ENCODE assay signal across 14 cellular contexts in the genomic region with DNA sequence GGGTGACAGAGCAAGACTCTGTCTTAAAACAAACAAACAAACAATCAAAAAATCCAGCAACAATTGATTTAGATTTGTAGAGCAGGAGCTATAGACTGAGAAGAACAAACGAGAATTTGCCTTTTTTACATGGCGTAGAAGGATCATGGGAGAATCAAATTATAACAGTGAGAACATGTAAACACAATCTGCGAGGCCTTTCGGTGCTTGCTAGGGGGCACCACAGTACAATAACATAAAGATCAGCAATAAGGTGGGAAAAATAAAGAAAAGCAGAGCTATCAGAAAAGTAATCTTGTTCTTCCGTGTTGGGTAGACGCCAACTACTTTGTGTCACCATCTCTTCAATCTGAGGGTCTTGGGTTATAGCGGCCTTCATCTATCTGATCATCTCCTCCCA.
DNase-seq lines count a peak whose midpoint lies in the region; ATAC-seq and TF ChIP-seq lines count a peak whose summit lies in the region.
"Had no signal": no experiment of that assay in that cellular context is flagged by ENCODE, and none has a peak within 500 bp of the region (broad histone marks: within the 10 kb centered on the region; RNA-seq: fewer than 3 reads in every experiment).

No MANE protein-coding gene starts in this region.

- H3K9me3 Mint-ChIP-seq in WTC11 = no peaks in the 10 kb centered on the region
- H3K9me3 Mint-ChIP-seq: activated naive CD8-positive, alpha-beta T cell treated with anti-CD3 and anti-CD28 coated beads for 36 hours had no signal

- H3K9ac ChIP-seq in mesendoderm (ENCODE audit: low read length) = no peak overlapping the region
- H3K9ac ChIP-seq: BLaER1 treated with 17β-estradiol and CSF1 and Interleukin-3, amounts not matched to agents 10 nM and 100 nM had no signal

- H3K4ac ChIP-seq in mesendoderm (ENCODE audit: low read depth, low read length) = no peak overlapping the region

- H3K56ac ChIP-seq in mesendoderm (ENCODE audit: low read length) = no peak overlapping the region

- H3K79me1 ChIP-seq in mesendoderm (ENCODE audit: low read length) = no peaks in the 10 kb centered on the region

- no peaks in the 10 kb centered on the region for H3K36me3 Mint-ChIP-seq in WTC11
- H3K36me3 Mint-ChIP-seq: activated naive CD8-positive, alpha-beta T cell treated with anti-CD3 and anti-CD28 coated beads for 36 hours had no signal

- DNase-seq in NCI-H748 (lab: John Stamatoyannopoulos, UW; ENCODE audit: unreplicated experiment) (peak; percentile 22), NCI-H748 treated with DMSO at 0.1 percent for 48 hours (lab: John Stamatoyannopoulos, UW) (no peak), HT-29 (ENCODE audit: low spot score) (peak; percentile 40), WTC11 (ENCODE audit: low spot score) (no peak), mesendoderm (peak; percentile 7), T1000 (lab: John Stamatoyannopoulos, UW) (no peak), AG08395 (ENCODE audit: low spot score) (no peak), lower leg skin (ENCODE audit: low spot score in 2 of 2) (no peak)
- DNase-seq: activated naive CD8-positive, alpha-beta T cell treated with anti-CD3 and anti-CD28 coated beads for 36 hours; NCI-H187 treated with DMSO at 0.1 percent for 48 hours; occipital lobe; RPMI8226 had no signal

- ATAC-seq in WTC11 = peak; percentile 34; the same call in 1 of the 2 replicates

- H4K5ac ChIP-seq in mesendoderm (ENCODE audit: low read length) = no peak overlapping the region

- no peak overlapping the region for H3K27ac Mint-ChIP-seq in WTC11
- H3K27ac Mint-ChIP-seq: activated naive CD8-positive, alpha-beta T cell treated with anti-CD3 and anti-CD28 coated beads for 36 hours had no signal

- TF ChIP-seq POLR2A in lower leg skin (IDR thresholded peaks at IDR 0.05) = no peak

- H3K4me1 ChIP-seq in mesendoderm (ENCODE audit: control insufficient read depth, low read depth, low read length) = no peaks in the 10 kb centered on the region

- peaks cover 16% of the 10 kb centered on the region for H3K4me1 Mint-ChIP-seq in WTC11

- H3K79me2 ChIP-seq in mesendoderm (ENCODE audit: control insufficient read depth, insufficient read depth, low read length) = no peaks in the 10 kb centered on the region
- H3K79me2 ChIP-seq: hepatocyte had no signal

- WGBS in mesendoderm (ENCODE audit: extremely low coverage, insufficient coverage, low lambda C conversion rate) = no CpG with 5 or more reads among the region's 7 CpGs
- WGBS in lower leg skin, 2 donors = 75 to 76% methylated on average over 7 of the region's 7 CpGs

- H3K4me3 ChIP-seq in mesendoderm (ENCODE audit: low read length) (no peak overlapping the region), lower leg skin (ENCODE audit: low read depth, poor library complexity, severe bottlenecking) (no peak overlapping the region)
- H3K4me3 ChIP-seq: BLaER1 treated with 17β-estradiol and CSF1 and Interleukin-3, amounts not matched to agents 10 nM and 100 nM; hepatocyte had no signal

- no peak overlapping the region for H3K4me2 ChIP-seq in mesendoderm (ENCODE audit: low read length)
- H3K4me2 ChIP-seq: BLaER1 treated with 17β-estradiol and CSF1 and Interleukin-3, amounts not matched to agents 10 nM and 100 nM; hepatocyte had no signal

- H3K18ac ChIP-seq in mesendoderm (ENCODE audit: low read length) = no peak overlapping the region

- no peak overlapping the region for H4K8ac ChIP-seq in mesendoderm (ENCODE audit: low read depth, low read length)

- no peaks in the 10 kb centered on the region for H3K36me3 ChIP-seq in mesendoderm (ENCODE audit: control insufficient read depth, insufficient read depth, low read length)

- no peak overlapping the region for H3K27ac ChIP-seq in mesendoderm (ENCODE audit: low read depth, low read length)
- H3K27ac ChIP-seq: BLaER1 treated with 17β-estradiol and CSF1 and Interleukin-3, amounts not matched to agents 10 nM and 100 nM; hepatocyte had no signal

- no peaks in the 10 kb centered on the region for H3K27me3 Mint-ChIP-seq in WTC11 (ENCODE audit: low read depth)
- H3K27me3 Mint-ChIP-seq: activated naive CD8-positive, alpha-beta T cell treated with anti-CD3 and anti-CD28 coated beads for 36 hours had no signal

- CTCF ChIA-PET in WTC11 (lab: Charles Lee) = interaction anchor here (0.6 to 1.7 kb wide), 16 partner anchors 11 to 228 kb away, joined by 3 to 7 read pairs (median 4); no protein-coding TSS in a partner anchor

- H3K23ac ChIP-seq in mesendoderm (ENCODE audit: low read length) = no peak overlapping the region

- H3K27me3 ChIP-seq in mesendoderm (ENCODE audit: insufficient read depth, low read length, poor library complexity) = no peaks in the 10 kb centered on the region
- H3K27me3 ChIP-seq: BLaER1 treated with 17β-estradiol and CSF1 and Interleukin-3, amounts not matched to agents 10 nM and 100 nM; hepatocyte had no signal

- H3K4me3 Mint-ChIP-seq in WTC11 = no peak overlapping the region
- H3K4me3 Mint-ChIP-seq: activated naive CD8-positive, alpha-beta T cell treated with anti-CD3 and anti-CD28 coated beads for 36 hours had no signal

- H2BK5ac ChIP-seq in mesendoderm (ENCODE audit: low read length) = no peak overlapping the region

- intact Hi-C loops in lower leg skin (cut with DNase I; ENCODE audit: low total_unique reads) = no loop called here

- no peak overlapping the region for H2BK15ac ChIP-seq in mesendoderm (replicated peaks; ENCODE audit: low read depth)

- H2AK5ac ChIP-seq in mesendoderm (ENCODE audit: low read length) = no peak overlapping the region

- H2BK120ac ChIP-seq in mesendoderm (ENCODE audit: low read depth, low read length) = no peak overlapping the region

- TF ChIP-seq CTCF in WTC11 (IDR thresholded peaks at IDR 0.05) (no peak), lower leg skin (IDR thresholded peaks at IDR 0.05) (no peak)

- POLR2A ChIA-PET in WTC11 (lab: Charles Lee) = interaction anchor here (0.5 kb wide), 1 partner anchor 62 kb away, joined by 3 read pairs; no protein-coding TSS in a partner anchor

TF ChIP-seq in WTC11, 78 proteins besides CTCF, POLR2A, EP300 and RAD21:
- TF ChIP-seq ZNF138 (CRISPR knock-in tag; conservative IDR thresholded peaks at IDR 0.05) = no peak
- TF ChIP-seq, protein P1, sequence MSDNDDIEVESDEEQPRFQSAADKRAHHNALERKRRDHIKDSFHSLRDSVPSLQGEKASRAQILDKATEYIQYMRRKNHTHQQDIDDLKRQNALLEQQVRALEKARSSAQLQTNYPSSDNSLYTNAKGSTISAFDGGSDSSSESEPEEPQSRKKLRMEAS (CRISPR knock-in tag; IDR thresholded peaks at IDR 0.05) = no peak
- no peak for TF ChIP-seq GTF2I (CRISPR knock-in tag; conservative IDR thresholded peaks at IDR 0.05)
- no peak for TF ChIP-seq ZNF317 (CRISPR knock-in tag; IDR thresholded peaks at IDR 0.05; ENCODE audit: borderline replicate concordance, low read depth)
- TF ChIP-seq, protein P2, sequence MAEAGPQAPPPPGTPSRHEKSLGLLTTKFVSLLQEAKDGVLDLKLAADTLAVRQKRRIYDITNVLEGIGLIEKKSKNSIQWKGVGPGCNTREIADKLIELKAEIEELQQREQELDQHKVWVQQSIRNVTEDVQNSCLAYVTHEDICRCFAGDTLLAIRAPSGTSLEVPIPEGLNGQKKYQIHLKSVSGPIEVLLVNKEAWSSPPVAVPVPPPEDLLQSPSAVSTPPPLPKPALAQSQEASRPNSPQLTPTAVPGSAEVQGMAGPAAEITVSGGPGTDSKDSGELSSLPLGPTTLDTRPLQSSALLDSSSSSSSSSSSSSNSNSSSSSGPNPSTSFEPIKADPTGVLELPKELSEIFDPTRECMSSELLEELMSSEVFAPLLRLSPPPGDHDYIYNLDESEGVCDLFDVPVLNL (CRISPR knock-in tag; IDR thresholded peaks at IDR 0.05; ENCODE audit: borderline replicate concordance, low read depth) = no peak
- TF ChIP-seq, protein P3, sequence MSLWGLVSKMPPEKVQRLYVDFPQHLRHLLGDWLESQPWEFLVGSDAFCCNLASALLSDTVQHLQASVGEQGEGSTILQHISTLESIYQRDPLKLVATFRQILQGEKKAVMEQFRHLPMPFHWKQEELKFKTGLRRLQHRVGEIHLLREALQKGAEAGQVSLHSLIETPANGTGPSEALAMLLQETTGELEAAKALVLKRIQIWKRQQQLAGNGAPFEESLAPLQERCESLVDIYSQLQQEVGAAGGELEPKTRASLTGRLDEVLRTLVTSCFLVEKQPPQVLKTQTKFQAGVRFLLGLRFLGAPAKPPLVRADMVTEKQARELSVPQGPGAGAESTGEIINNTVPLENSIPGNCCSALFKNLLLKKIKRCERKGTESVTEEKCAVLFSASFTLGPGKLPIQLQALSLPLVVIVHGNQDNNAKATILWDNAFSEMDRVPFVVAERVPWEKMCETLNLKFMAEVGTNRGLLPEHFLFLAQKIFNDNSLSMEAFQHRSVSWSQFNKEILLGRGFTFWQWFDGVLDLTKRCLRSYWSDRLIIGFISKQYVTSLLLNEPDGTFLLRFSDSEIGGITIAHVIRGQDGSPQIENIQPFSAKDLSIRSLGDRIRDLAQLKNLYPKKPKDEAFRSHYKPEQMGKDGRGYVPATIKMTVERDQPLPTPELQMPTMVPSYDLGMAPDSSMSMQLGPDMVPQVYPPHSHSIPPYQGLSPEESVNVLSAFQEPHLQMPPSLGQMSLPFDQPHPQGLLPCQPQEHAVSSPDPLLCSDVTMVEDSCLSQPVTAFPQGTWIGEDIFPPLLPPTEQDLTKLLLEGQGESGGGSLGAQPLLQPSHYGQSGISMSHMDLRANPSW (CRISPR knock-in tag; conservative IDR thresholded peaks at IDR 0.05; ENCODE audit: low read depth) = no peak
- TF ChIP-seq ELF4 (CRISPR knock-in tag; IDR thresholded peaks at IDR 0.05; ENCODE audit: low read depth) = no peak

Comparison
In these comparisons a context has a peak if more than half of its experiments do, and no peak if none do; other contexts are left out.
1. DNase-seq: peak in NCI-H748 (single experiment), HT-29 (single experiment) and mesendoderm (single experiment); none in NCI-H748 treated with DMSO at 0.1 percent for 48 hours (single experiment), WTC11 (single experiment), T1000 (single experiment), AG08395 (single experiment) and lower leg skin (0 of 2).